10 cellular contexts compared by ENCODE assay signal in genomic region chr7:129213828-129214227, GRCh38. TPM values are rescaled to one million over a fixed set of nuclear protein-coding genes. Genes with fewer than 3 reads are reported as not detected.
DNase-seq lines count a peak whose midpoint lies in the region; ATAC-seq, FAIRE-seq and TF ChIP-seq lines count a peak whose summit lies in the region.
"Had no signal": no experiment of that assay in that cellular context is flagged by ENCODE, and none has a peak within 500 bp of the region (broad histone marks: within the 10 kb centered on the region; RNA-seq: fewer than 3 reads in every experiment).

No MANE protein-coding gene starts in this region.

- peaks cover 3% of the 10 kb centered on the region for H3K27me3 Mint-ChIP-seq in astrocyte (ENCODE audit: low read depth, unreplicated experiment)

- ATAC-seq in GM19455 (IDR thresholded peaks at IDR 0.05; ENCODE audit: unreplicated experiment): no peak
- ATAC-seq in HG03520 (IDR thresholded peaks at IDR 0.05; ENCODE audit: unreplicated experiment): no peak

- no peak overlapping the region for H3K27ac ChIP-seq in MM.1S (ENCODE audit: low read length)
- no peak overlapping the region for H3K27ac ChIP-seq in astrocyte (ENCODE audit: low read depth, low read length)
- H3K27ac ChIP-seq in osteoblast (ENCODE audit: low read depth, low read length): no peak overlapping the region

- no peaks in the 10 kb centered on the region for H3K9me2 ChIP-seq in MM.1S (replicated peaks; ENCODE audit: insufficient read depth, low read length)

- H3K9ac ChIP-seq in MM.1S (ENCODE audit: low read length) (no peak overlapping the region), astrocyte (ENCODE audit: low read length) (no peak overlapping the region)

- no peak overlapping the region for H3K4me2 ChIP-seq in MM.1S (ENCODE audit: low read depth, low read length)
- H3K4me2 ChIP-seq in astrocyte (ENCODE audit: low read length): no peak overlapping the region
- H3K4me2 ChIP-seq in osteoblast (ENCODE audit: insufficient read depth, low read length): no peak overlapping the region

- H3K36me3 Mint-ChIP-seq in astrocyte (ENCODE audit: low read depth, unreplicated experiment): peaks cover 6% of the 10 kb centered on the region

- H3K36me3 ChIP-seq in MM.1S (replicated peaks; ENCODE audit: insufficient read depth, low read length) (no peaks in the 10 kb centered on the region), astrocyte (ENCODE audit: insufficient read depth, low read length) (no peaks in the 10 kb centered on the region), osteoblast (ENCODE audit: insufficient read depth, low read length) (no peaks in the 10 kb centered on the region)

- peak; percentile 15 for DNase-seq in NCI-H1105 treated with DMSO at 0.1 percent for 48 hours (lab: John Stamatoyannopoulos, UW)
- no peak for DNase-seq in NCI-H1105 (lab: John Stamatoyannopoulos, UW)
- DNase-seq in MM.1S: peak; percentile 57
- no peak for DNase-seq in astrocyte (ENCODE audit: low read depth)
- DNase-seq in osteoblast (ENCODE audit: insufficient read length, low spot score, missing footprints): peak; percentile 85
- no peak for DNase-seq in HPDE6-E6E7 (ENCODE audit: extremely low spot score)
- DNase-seq: activated naive CD4-positive, alpha-beta T cell; NCI-H446 had no signal

- H4K20me1 ChIP-seq in MM.1S (ENCODE audit: insufficient read depth, low read length) (no peaks in the 10 kb centered on the region), astrocyte (ENCODE audit: insufficient read depth, low read length) (no peaks in the 10 kb centered on the region), osteoblast (ENCODE audit: insufficient read depth, low read length) (peaks cover 5% of the 10 kb centered on the region)

- no peak overlapping the region for H3K27ac Mint-ChIP-seq in astrocyte (ENCODE audit: unreplicated experiment)

- peaks cover 5% of the 10 kb centered on the region for H3K9me3 Mint-ChIP-seq in astrocyte (ENCODE audit: unreplicated experiment)

- H3F3A ChIP-seq in MM.1S (ENCODE audit: insufficient read depth, low read length): no peaks in the 10 kb centered on the region

- H2AFZ ChIP-seq in MM.1S (ENCODE audit: low read length): no peak overlapping the region
- H2AFZ ChIP-seq in astrocyte (ENCODE audit: low read depth, low read length): no peak overlapping the region
- H2AFZ ChIP-seq in osteoblast (ENCODE audit: low read length): peak overlapping the region; percentile 65

- no peaks in the 10 kb centered on the region for H3K4me1 Mint-ChIP-seq in astrocyte (ENCODE audit: low read depth, unreplicated experiment)

- H3K27me3 ChIP-seq in MM.1S (replicated peaks; ENCODE audit: insufficient read depth, low read length) (0 out of 2 replicates have a peak, but pooled peaks cover 3% of the 10 kb centered on the region), astrocyte (ENCODE audit: insufficient read depth, low read length) (no peaks in the 10 kb centered on the region), osteoblast (ENCODE audit: insufficient read depth, low read length) (no peaks in the 10 kb centered on the region)

- no peak overlapping the region for H3K4me3 ChIP-seq in MM.1S (ENCODE audit: low read length)
- no peak overlapping the region for H3K4me3 ChIP-seq in astrocyte (ENCODE audit: insufficient read depth, low read depth, low read length)
- H3K4me3 ChIP-seq in osteoblast (ENCODE audit: insufficient read depth, low read length): no peak overlapping the region

- TF ChIP-seq CTCF in MM.1S (IDR thresholded peaks at IDR 0.05; ENCODE audit: low read length): peak; percentile 43
- TF ChIP-seq CTCF in astrocyte (IDR thresholded peaks at IDR 0.05; ENCODE audit: insufficient read depth, low read depth, low read length): no peak
- TF ChIP-seq CTCF in osteoblast (IDR thresholded peaks at IDR 0.05; ENCODE audit: extremely low read depth, low read depth, low read length): peak; percentile 7

- H3K4me3 Mint-ChIP-seq in astrocyte (ENCODE audit: unreplicated experiment): peak overlapping the region; percentile 16

- H3K4me1 ChIP-seq in MM.1S (ENCODE audit: low read length): no peaks in the 10 kb centered on the region
- no peaks in the 10 kb centered on the region for H3K4me1 ChIP-seq in astrocyte (ENCODE audit: insufficient read depth, low read length)
- no peaks in the 10 kb centered on the region for H3K4me1 ChIP-seq in osteoblast (ENCODE audit: insufficient read depth, low read length)

- FAIRE-seq in astrocyte (lab: Jason Lieb, UNC): no peak

- H3K9me3 ChIP-seq in MM.1S (replicated peaks; ENCODE audit: insufficient read depth, low read length): no peaks in the 10 kb centered on the region
- H3K9me3 ChIP-seq in astrocyte (ENCODE audit: insufficient read depth, low read depth, low read length): no peaks in the 10 kb centered on the region
- no peaks in the 10 kb centered on the region for H3K9me3 ChIP-seq in osteoblast (ENCODE audit: low read depth, low read length)

- no peaks in the 10 kb centered on the region for H3K79me2 ChIP-seq in MM.1S (ENCODE audit: low read length)
- H3K79me2 ChIP-seq in astrocyte (ENCODE audit: insufficient read depth, low read length): no peaks in the 10 kb centered on the region
- H3K79me2 ChIP-seq in osteoblast (ENCODE audit: insufficient read depth, low read length): no peaks in the 10 kb centered on the region

RNA-seq across cellular contexts. Expression of gene AHCYL2, which starts 11.0 kb away (rescaled TPM):
- total RNA-seq in astrocyte (13.3 and 14.7 TPM in 2 replicates), osteoblast (10.1 and 11.2 TPM in 2 replicates)

RNA-seq across cellular contexts. Expression of gene SMO, which starts 25.4 kb away (rescaled TPM):
- total RNA-seq in astrocyte (20.0 and 22.6 TPM in 2 replicates), osteoblast (19.9 and 23.9 TPM in 2 replicates)

Comparison
In these comparisons a context has a peak if more than half of its experiments do, and no peak if none do; other contexts are left out.
1. DNase-seq: peak in NCI-H1105 treated with DMSO at 0.1 percent for 48 hours (single experiment), MM.1S (single experiment) and osteoblast (single experiment); none in NCI-H1105 (single experiment), astrocyte (single experiment) and HPDE6-E6E7 (single experiment).